In the genomic region with DNA sequence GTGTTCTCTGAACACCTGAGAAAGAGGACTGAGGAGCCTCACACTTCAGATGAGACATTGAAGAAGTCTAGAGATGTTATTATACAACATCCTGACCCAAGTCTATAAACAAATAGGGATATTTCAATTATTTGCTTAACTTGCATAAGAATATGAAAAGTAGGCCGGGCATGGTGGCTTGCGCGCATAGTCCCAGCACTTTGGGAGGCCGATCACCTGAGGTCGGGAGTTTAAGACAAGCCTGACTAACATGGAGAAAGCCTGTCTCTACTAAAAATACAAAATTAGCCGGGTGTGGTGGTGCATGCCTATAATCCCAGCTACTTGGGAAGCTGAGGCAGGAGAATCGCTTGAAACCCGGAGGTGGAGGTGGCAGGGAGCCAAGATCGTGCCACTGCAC, we compare ENCODE assay signal across 5 cellular contexts. TPM values are rescaled to one million over a fixed set of nuclear protein-coding genes. Genes with fewer than 3 reads are reported as not detected.
"Had no signal": no experiment of that assay in that cellular context is flagged by ENCODE, and none has a peak within 500 bp of the region (broad histone marks: within the 10 kb centered on the region; RNA-seq: fewer than 3 reads in every experiment).

No MANE protein-coding gene starts in this region.

RNA-seq across cellular contexts. Expression of a gene that starts 25.8 kb away (rescaled TPM):
- total RNA-seq: HepG2, HT-29, HT1080, IMR-90 had no signal
- polyA plus RNA-seq: HepG2, IMR-90, K562 had no signal
